18 cellular contexts compared by ENCODE assay signal in the genomic region with DNA sequence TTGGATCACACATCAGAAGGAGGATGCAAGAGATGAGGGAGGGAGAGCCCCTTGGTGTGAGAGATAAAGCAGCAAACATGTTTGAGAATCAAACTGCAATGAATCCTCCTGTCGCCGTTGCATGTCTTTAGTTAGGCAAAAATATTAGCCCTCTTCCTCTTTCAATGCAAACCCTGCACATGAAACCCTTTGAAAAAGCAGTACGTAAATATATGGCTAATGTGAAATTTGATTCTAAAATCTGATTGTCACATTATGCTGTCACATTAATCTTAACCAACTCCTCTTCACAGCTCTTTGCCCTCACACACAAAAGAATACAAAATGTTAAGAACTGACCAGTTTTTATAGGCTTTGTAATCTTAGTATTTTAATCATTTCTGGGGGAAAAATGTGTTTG.
"Had no signal": no experiment of that assay in that cellular context is flagged by ENCODE, and none has a peak within 500 bp of the region (broad histone marks: within the 10 kb centered on the region; RNA-seq: fewer than 3 reads in every experiment).

No MANE protein-coding gene starts in this region.

- H2AFZ ChIP-seq: neural progenitor cell had no signal

- H3K36me3 ChIP-seq: ascending aorta, brain microvascular endothelial cell, left lung, neural progenitor cell, transverse colon had no signal

- H3K4me1 ChIP-seq: ascending aorta, left lung, neural progenitor cell, transverse colon had no signal

- H3K9ac ChIP-seq: neural progenitor cell had no signal

- DNase-seq: activated CD4-positive, alpha-beta memory T cell treated with anti-CD3 and anti-CD28 coated beads, Interleukin-2, amount 10 ng/mL, durations not matched to agents 7 days and 5 days; activated CD4-positive, alpha-beta T cell treated with anti-CD3 and anti-CD28 coated beads for 48 hours; activated gamma-delta T cell; brain microvascular endothelial cell; central memory CD4-positive, alpha-beta T cell; dermis blood vessel endothelial cell; effector memory CD4-positive, alpha-beta T cell; foreskin keratinocyte; left lung; naive thymus-derived CD8-positive, alpha-beta T cell; stimulated activated CD4-positive, alpha-beta T cell treated with anti-CD3 and anti-CD28 coated beads, Interleukin-15, amount 100 ng/mL, for 24 hours; stimulated activated CD8-positive, alpha-beta memory T cell treated with anti-CD3 and anti-CD28 coated beads, Interleukin-4, amount 100 ng/mL, for 48 hours; stimulated activated naive B cell treated with anti-CD40 and anti-IgM and Interleukin-4, amounts not matched to agents 10 μg/mL and 1 μg/mL and 100 μg/mL, for 72 hours; transverse colon had no signal

- H3K9me3 ChIP-seq: ascending aorta, left lung, transverse colon had no signal

- H3K4me3 ChIP-seq: ascending aorta, left lung, lung, neural progenitor cell, smooth muscle cell, transverse colon had no signal

- H3K4me2 ChIP-seq: neural progenitor cell, smooth muscle cell had no signal

- H3K27me3 ChIP-seq: ascending aorta, brain microvascular endothelial cell, foreskin keratinocyte, neural progenitor cell had no signal

- H3K27ac ChIP-seq: ascending aorta, brain microvascular endothelial cell, foreskin keratinocyte, left lung, neural progenitor cell, transverse colon had no signal
